Comparison of ENCODE assay signal across 11 cellular contexts in genomic region chr6:5665173-5665572, GRCh38.
A peak's percentile ranks its signal among the peaks of the same experiment; 100 is the strongest.
DNase-seq lines count a peak whose midpoint lies in the region; ATAC-seq and TF ChIP-seq lines count a peak whose summit lies in the region.
"Had no signal": no experiment of that assay in that cellular context is flagged by ENCODE, and none has a peak within 500 bp of the region (broad histone marks: within the 10 kb centered on the region; RNA-seq: fewer than 3 reads in every experiment).

No MANE protein-coding gene starts in this region.

- H3K9me3 ChIP-seq in upper lobe of left lung, result no peaks in the 10 kb centered on the region
- H3K9me3 ChIP-seq: stomach had no signal

- no peaks in the 10 kb centered on the region for H3K27me3 ChIP-seq in upper lobe of left lung
- H3K27me3 ChIP-seq: stomach had no signal

- no peak for TF ChIP-seq CTCF in upper lobe of left lung (IDR thresholded peaks at IDR 0.05)

- no peak overlapping the region for H3K27ac ChIP-seq in upper lobe of left lung
- H3K27ac ChIP-seq: stomach had no signal

- H3K27me3 Mint-ChIP-seq in activated T-helper 2 cell treated with anti-CD3 and anti-CD28 coated beads, Interferon-gamma antibody, Interleukin-2, Interleukin-4, amounts not matched to agents 10 μg/mL and 5 μg/mL and 100 μg/mL, durations not matched to agents 14 hours and 24 hours and 36 hours (ENCODE audit: low read depth), result no peaks in the 10 kb centered on the region

- peak overlapping the region; percentile 19 for H3K27ac Mint-ChIP-seq in activated T-helper 2 cell treated with anti-CD3 and anti-CD28 coated beads, Interferon-gamma antibody, Interleukin-2, Interleukin-4, amounts not matched to agents 10 μg/mL and 5 μg/mL and 100 μg/mL, durations not matched to agents 14 hours and 24 hours and 36 hours
- H3K27ac Mint-ChIP-seq in stimulated activated effector memory CD8-positive, alpha-beta T cell treated with anti-CD3 and anti-CD28 coated beads, Interleukin-12 subunit alpha, Interleukin-12 subunit beta, amount 100 ng/mL, for 72 hours, result peak overlapping the region; percentile 75

- no peak for TF ChIP-seq EP300 in upper lobe of left lung (IDR thresholded peaks at IDR 0.05)

- 87 to 88% methylated on average over 5 to 8 of the region's 8 CpGs for WGBS in upper lobe of left lung, 2 donors

- DNase-seq in activated effector memory CD4-positive, alpha-beta T cell treated with Interleukin-2 at 50 U/mL for 16 hours, result peak; percentile 6
- DNase-seq in activated effector memory CD4-positive, alpha-beta T cell treated with anti-CD3 and anti-CD28 coated beads, Interleukin-2, amount 50 U/mL, for 16 hours, result no peak
- DNase-seq in NCI-H510A (lab: John Stamatoyannopoulos, UW) (peak; percentile 24), upper lobe of left lung (no peak), NCI-H2081 treated with DMSO at 0.1 percent for 48 hours (lab: John Stamatoyannopoulos, UW) (no peak)
- no peak for DNase-seq in activated T-helper 2 cell treated with anti-CD3 and anti-CD28 coated beads, Interferon-gamma antibody, Interleukin-2, Interleukin-4, amounts not matched to agents 10 μg/mL and 5 μg/mL and 100 μg/mL, durations not matched to agents 14 hours and 24 hours and 36 hours (ENCODE audit: low spot score)
- DNase-seq in stimulated activated effector memory CD8-positive, alpha-beta T cell treated with anti-CD3 and anti-CD28 coated beads, Interleukin-12 subunit alpha, Interleukin-12 subunit beta, amount 100 ng/mL, for 72 hours (ENCODE audit: low spot score in 2 of 2), result no peak
- DNase-seq: islet precursor cell, stomach had no signal

- ATAC-seq in stimulated activated effector memory CD8-positive, alpha-beta T cell treated with anti-CD3 and anti-CD28 coated beads, Interleukin-12 subunit alpha, Interleukin-12 subunit beta, amount 100 ng/mL, for 72 hours, result peak; percentile 40
- ATAC-seq in HG02759 (IDR thresholded peaks at IDR 0.05; ENCODE audit: unreplicated experiment), result no peak
- no peak for ATAC-seq in upper lobe of left lung (ENCODE audit: low FRiP score in 2 of 2)
- ATAC-seq: HCT116 had no signal

- H3K4me3 Mint-ChIP-seq in activated T-helper 2 cell treated with anti-CD3 and anti-CD28 coated beads, Interferon-gamma antibody, Interleukin-2, Interleukin-4, amounts not matched to agents 10 μg/mL and 5 μg/mL and 100 μg/mL, durations not matched to agents 14 hours and 24 hours and 36 hours (ENCODE audit: low read depth), result no peak overlapping the region
- peak overlapping the region; percentile 21 for H3K4me3 Mint-ChIP-seq in stimulated activated effector memory CD8-positive, alpha-beta T cell treated with anti-CD3 and anti-CD28 coated beads, Interleukin-12 subunit alpha, Interleukin-12 subunit beta, amount 100 ng/mL, for 72 hours

- no peaks in the 10 kb centered on the region for H3K36me3 ChIP-seq in upper lobe of left lung
- H3K36me3 ChIP-seq: stomach had no signal

- no peaks in the 10 kb centered on the region for H3K4me1 ChIP-seq in upper lobe of left lung

- TF ChIP-seq POLR2A in upper lobe of left lung (IDR thresholded peaks at IDR 0.05), result no peak

- H3K36me3 Mint-ChIP-seq in activated T-helper 2 cell treated with anti-CD3 and anti-CD28 coated beads, Interferon-gamma antibody, Interleukin-2, Interleukin-4, amounts not matched to agents 10 μg/mL and 5 μg/mL and 100 μg/mL, durations not matched to agents 14 hours and 24 hours and 36 hours (ENCODE audit: low read depth), result no peaks in the 10 kb centered on the region
- no peaks in the 10 kb centered on the region for H3K36me3 Mint-ChIP-seq in stimulated activated effector memory CD8-positive, alpha-beta T cell treated with anti-CD3 and anti-CD28 coated beads, Interleukin-12 subunit alpha, Interleukin-12 subunit beta, amount 100 ng/mL, for 72 hours

- no peak overlapping the region for H3K4me3 ChIP-seq in upper lobe of left lung
- H3K4me3 ChIP-seq: stomach had no signal

- H3K4me1 Mint-ChIP-seq in activated T-helper 2 cell treated with anti-CD3 and anti-CD28 coated beads, Interferon-gamma antibody, Interleukin-2, Interleukin-4, amounts not matched to agents 10 μg/mL and 5 μg/mL and 100 μg/mL, durations not matched to agents 14 hours and 24 hours and 36 hours (ENCODE audit: low read depth), result peaks cover 18% of the 10 kb centered on the region
- peaks cover 35% of the 10 kb centered on the region for H3K4me1 Mint-ChIP-seq in stimulated activated effector memory CD8-positive, alpha-beta T cell treated with anti-CD3 and anti-CD28 coated beads, Interleukin-12 subunit alpha, Interleukin-12 subunit beta, amount 100 ng/mL, for 72 hours

- intact Hi-C loops in activated T-helper 2 cell treated with anti-CD3 and anti-CD28 coated beads, Interferon-gamma antibody, Interleukin-2, Interleukin-4, amounts not matched to agents 10 μg/mL and 5 μg/mL and 100 μg/mL, durations not matched to agents 14 hours and 24 hours and 36 hours (cut with micrococcal nuclease), result no loop called here

- no peaks in the 10 kb centered on the region for H3K9me3 Mint-ChIP-seq in activated T-helper 2 cell treated with anti-CD3 and anti-CD28 coated beads, Interferon-gamma antibody, Interleukin-2, Interleukin-4, amounts not matched to agents 10 μg/mL and 5 μg/mL and 100 μg/mL, durations not matched to agents 14 hours and 24 hours and 36 hours
- H3K9me3 Mint-ChIP-seq in stimulated activated effector memory CD8-positive, alpha-beta T cell treated with anti-CD3 and anti-CD28 coated beads, Interleukin-12 subunit alpha, Interleukin-12 subunit beta, amount 100 ng/mL, for 72 hours, result no peaks in the 10 kb centered on the region

Comparison
In these comparisons a context has a peak if more than half of its experiments do, and no peak if none do; other contexts are left out.
1. DNase-seq: peak in activated effector memory CD4-positive, alpha-beta T cell treated with Interleukin-2 at 50 U/mL for 16 hours (single experiment) and NCI-H510A (single experiment); none in activated effector memory CD4-positive, alpha-beta T cell treated with anti-CD3 and anti-CD28 coated beads, Interleukin-2, amount 50 U/mL, for 16 hours (single experiment), activated T-helper 2 cell treated with anti-CD3 and anti-CD28 coated beads, Interferon-gamma antibody, Interleukin-2, Interleukin-4, amounts not matched to agents 10 μg/mL and 5 μg/mL and 100 μg/mL, durations not matched to agents 14 hours and 24 hours and 36 hours (single experiment), stimulated activated effector memory CD8-positive, alpha-beta T cell treated with anti-CD3 and anti-CD28 coated beads, Interleukin-12 subunit alpha, Interleukin-12 subunit beta, amount 100 ng/mL, for 72 hours (0 of 2), upper lobe of left lung (0 of 2) and NCI-H2081 treated with DMSO at 0.1 percent for 48 hours (single experiment).